Comparison of ENCODE assay signal across 24 cellular contexts in the genomic region with DNA sequence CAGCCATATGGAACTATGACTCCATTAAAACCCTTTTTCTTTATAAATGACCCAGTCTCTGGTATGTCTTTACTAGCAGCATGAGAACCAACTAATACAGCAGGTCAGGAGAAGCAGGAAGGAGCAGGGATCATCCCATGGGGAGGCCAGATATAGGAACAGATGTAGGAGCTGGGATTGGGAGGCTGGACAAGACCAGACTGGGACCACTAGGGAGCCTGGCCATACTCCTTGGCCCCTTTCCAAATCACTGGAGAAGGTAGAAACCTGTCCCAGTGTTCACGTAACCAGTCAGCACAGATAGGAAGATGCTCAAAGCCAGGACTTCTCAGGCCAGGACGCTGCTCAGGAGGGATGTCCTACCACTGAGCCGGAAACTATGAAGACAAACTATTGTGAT.
DNase-seq lines count a peak whose midpoint lies in the region; ATAC-seq and TF ChIP-seq lines count a peak whose summit lies in the region.
"Had no signal": no experiment of that assay in that cellular context is flagged by ENCODE, and none has a peak within 500 bp of the region (broad histone marks: within the 10 kb centered on the region; RNA-seq: fewer than 3 reads in every experiment).

No MANE protein-coding gene starts in this region.

- H3K36me3 ChIP-seq in A673 (ENCODE audit: insufficient read depth, low read length, poor library complexity, severe bottlenecking) (no peaks in the 10 kb centered on the region), sigmoid colon (no peaks in the 10 kb centered on the region)

- no peaks in the 10 kb centered on the region for H3K9me3 ChIP-seq in A673 (ENCODE audit: low read depth, low read length, poor library complexity, severe bottlenecking)
- no peaks in the 10 kb centered on the region for H3K9me3 ChIP-seq in sigmoid colon
- H3K9me3 ChIP-seq: A549, Caco-2, SK-N-SH had no signal

- peaks cover 8% of the 10 kb centered on the region for H3K9me3 Mint-ChIP-seq in HFFc6
- H3K9me3 Mint-ChIP-seq: CD8-positive, alpha-beta T cell had no signal

- peaks cover 15% of the 10 kb centered on the region for H3K27me3 Mint-ChIP-seq in HFFc6 (ENCODE audit: insufficient read depth)

- H3K27me3 ChIP-seq in A673 (replicated peaks; ENCODE audit: insufficient read depth, low read depth, low read length, poor library complexity) = no peaks in the 10 kb centered on the region
- H3K27me3 ChIP-seq in sigmoid colon = peaks cover under 1 to 27% (median 12%) of the 10 kb centered on the region in 3 donors

- intact Hi-C loops in A673 (cut with micrococcal nuclease; ENCODE audit: unreplicated experiment) = loop anchor here (10.0 kb wide), 1 partner anchor 214 kb away; no protein-coding TSS in a partner anchor
- intact Hi-C loops in sigmoid colon (cut with DNase I) = no loop called here

- CTCF ChIA-PET in A673 (lab: Charles Lee) (interaction anchor here (0.8 kb wide), 1 partner anchor 72 kb away, joined by 7 read pairs; no protein-coding TSS in a partner anchor), HEK293T (lab: Yijun Ruan, JAX) (no interaction called here)

- no peak overlapping the region for H3K27ac Mint-ChIP-seq in HFFc6
- H3K27ac Mint-ChIP-seq: B cell; CD8-positive, alpha-beta T cell had no signal

- POLR2A ChIA-PET in A673 (lab: Charles Lee; ENCODE audit: low non-redundant PET) (no interaction called here), HEK293T (lab: Yijun Ruan, JAX) (interaction anchor here (1.9 kb wide), 1 partner anchor 95 kb away, joined by 6 read pairs; a partner anchor contains a TSS)

- no peak overlapping the region for H3K4me3 Mint-ChIP-seq in HFFc6
- H3K4me3 Mint-ChIP-seq: B cell; CD8-positive, alpha-beta T cell had no signal

- DNase-seq in A673 (ENCODE audit: low spot score) (peak; percentile 0), HEK293T (ENCODE audit: extremely low spot score) (peak; percentile 3), left lobe of liver (ENCODE audit: low spot score) (peak; percentile 15), sigmoid colon (peak; percentile 28), HFFc6 (no peak), foreskin melanocyte (no peak)
- DNase-seq: Caco-2, GOT3, HCEC 1CT, NCI-H1105 treated with DMSO at 0.1 percent for 48 hours, NCI-H146, NCI-H1930, NCI-H2107, NCI-H446, NCI-H524 treated with DMSO at 0.1 percent for 48 hours, NCI-H774, PC-3, SK-N-SH had no signal

- no peak for ATAC-seq in left lobe of liver
- no peak for ATAC-seq in HG03457 (IDR thresholded peaks at IDR 0.05; ENCODE audit: unreplicated experiment)
- ATAC-seq: A549; CD8-positive, alpha-beta T cell; HepG2; PC-3 had no signal

- 81 to 93% methylated on average over 3 of the region's 3 CpGs for WGBS in sigmoid colon, 2 donors

- H3K36me3 Mint-ChIP-seq in HFFc6 (ENCODE audit: low read depth) = no peaks in the 10 kb centered on the region
- H3K36me3 Mint-ChIP-seq: CD8-positive, alpha-beta T cell had no signal

- H3K27ac ChIP-seq in A673 (ENCODE audit: low read depth, low read length, poor library complexity, severe bottlenecking) (no peak overlapping the region), sigmoid colon (no peak overlapping the region)
- H3K27ac ChIP-seq: A549, C4-2B had no signal

- no peak for TF ChIP-seq CTCF in A673 (conservative IDR thresholded peaks at IDR 0.05; ENCODE audit: low read depth, low read length)
- TF ChIP-seq CTCF in sigmoid colon (IDR thresholded peaks at IDR 0.05) = no peak
- TF ChIP-seq CTCF in HFFc6 (IDR thresholded peaks at IDR 0.05) = no peak

- TF ChIP-seq POLR2A in sigmoid colon (IDR thresholded peaks at IDR 0.05) = no peak

- H3K4me1 Mint-ChIP-seq in HFFc6 (ENCODE audit: low read depth) = peaks cover 13% of the 10 kb centered on the region

- no TSS peak for BruUV-seq in A673 (replicated peaks; lab: Mats Ljungman, UMichigan)

- H3K4me3 ChIP-seq in A673 (ENCODE audit: low read depth, low read length, poor library complexity, severe bottlenecking) (no peak overlapping the region), sigmoid colon (no peak overlapping the region)
- H3K4me3 ChIP-seq: A549 had no signal

- H3K4me1 ChIP-seq in A673 (ENCODE audit: insufficient read depth, low read length, poor library complexity, severe bottlenecking) = peaks cover 9% of the 10 kb centered on the region
- H3K4me1 ChIP-seq in sigmoid colon = peaks cover 0 to 17% (median 15%) of the 10 kb centered on the region in 4 donors

- TF ChIP-seq EP300 in sigmoid colon (IDR thresholded peaks at IDR 0.05) = no peak

TF ChIP-seq in HEK293T, 16 proteins besides CTCF, POLR2A, EP300 and RAD21:
- TF ChIP-seq ARNT (IDR thresholded peaks at IDR 0.05) = no peak
- TF ChIP-seq TARDBP (IDR thresholded peaks at IDR 0.05) = no peak
- no peak for TF ChIP-seq HDGF (IDR thresholded peaks at IDR 0.05; ENCODE audit: borderline replicate concordance)
- no peak for TF ChIP-seq NFRKB (IDR thresholded peaks at IDR 0.05)
- TF ChIP-seq ELF4 (IDR thresholded peaks at IDR 0.05) = no peak
- TF ChIP-seq BHLHE40 (IDR thresholded peaks at IDR 0.05; ENCODE audit: borderline replicate concordance) = no peak
- no peak for TF ChIP-seq ZNF384 (IDR thresholded peaks at IDR 0.05)
- TF ChIP-seq CTBP1 (IDR thresholded peaks at IDR 0.05; ENCODE audit: borderline replicate concordance) = no peak
- no peak for TF ChIP-seq SP1 (IDR thresholded peaks at IDR 0.05)
- no peak for TF ChIP-seq LEF1 (IDR thresholded peaks at IDR 0.05; ENCODE audit: borderline replicate concordance)
- no peak for TF ChIP-seq FOXA1 (IDR thresholded peaks at IDR 0.05)
- TF ChIP-seq FOXM1 (IDR thresholded peaks at IDR 0.05; ENCODE audit: borderline replicate concordance) = no peak
- TF ChIP-seq L3MBTL2 (conservative IDR thresholded peaks at IDR 0.05) = no peak
- TF ChIP-seq, protein P1, sequence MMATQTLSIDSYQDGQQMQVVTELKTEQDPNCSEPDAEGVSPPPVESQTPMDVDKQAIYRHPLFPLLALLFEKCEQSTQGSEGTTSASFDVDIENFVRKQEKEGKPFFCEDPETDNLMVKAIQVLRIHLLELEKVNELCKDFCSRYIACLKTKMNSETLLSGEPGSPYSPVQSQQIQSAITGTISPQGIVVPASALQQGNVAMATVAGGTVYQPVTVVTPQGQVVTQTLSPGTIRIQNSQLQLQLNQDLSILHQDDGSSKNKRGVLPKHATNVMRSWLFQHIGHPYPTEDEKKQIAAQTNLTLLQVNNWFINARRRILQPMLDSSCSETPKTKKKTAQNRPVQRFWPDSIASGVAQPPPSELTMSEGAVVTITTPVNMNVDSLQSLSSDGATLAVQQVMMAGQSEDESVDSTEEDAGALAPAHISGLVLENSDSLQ (IDR thresholded peaks at IDR 0.05) = no peak
- TF ChIP-seq SUZ12 (IDR thresholded peaks at IDR 0.05) = no peak
TF ChIP-seq in HEK293T: peak in this region for 0.

Comparison
In these comparisons a context has a peak if more than half of its experiments do, and no peak if none do; other contexts are left out.
1. DNase-seq: peak in A673 (single experiment), HEK293T (single experiment), left lobe of liver (single experiment) and sigmoid colon (single experiment); none in HFFc6 (single experiment) and foreskin melanocyte (single experiment).